ENCODE assay signal across 2 cellular contexts in genomic region chr2:20272-20671, GRCh38. TPM values are rescaled to one million over a fixed set of nuclear protein-coding genes. Genes with fewer than 3 reads are reported as not detected.
"Had no signal": no experiment of that assay in that cellular context is flagged by ENCODE, and none has a peak within 500 bp of the region (broad histone marks: within the 10 kb centered on the region; RNA-seq: fewer than 3 reads in every experiment).

No MANE protein-coding gene starts in this region.

RNA-seq across cellular contexts. Expression of gene FAM110C, which starts 26.0 kb away (rescaled TPM):
- total RNA-seq: endothelial cell of umbilical vein, osteoblast had no signal
- polyA plus RNA-seq: endothelial cell of umbilical vein had no signal
